ENCODE assay signal across 18 cellular contexts in genomic region chr20:13205402-13205801, GRCh38. TPM values are rescaled to one million over a fixed set of nuclear protein-coding genes. Genes with fewer than 3 reads are reported as not detected.
DNase-seq lines count a peak whose midpoint lies in the region; TF ChIP-seq lines count a peak whose summit lies in the region.
"Had no signal": no experiment of that assay in that cellular context is flagged by ENCODE, and none has a peak within 500 bp of the region (broad histone marks: within the 10 kb centered on the region; RNA-seq: fewer than 3 reads in every experiment).

No MANE protein-coding gene starts in this region.

- H3K36me3 Mint-ChIP-seq in immature natural killer cell = peaks cover 0 to 4% (median 0%) of the 10 kb centered on the region in 3 donors
- H3K36me3 Mint-ChIP-seq: CD4-positive, CD25-positive, alpha-beta regulatory T cell; CD8-positive, alpha-beta memory T cell had no signal

- H3K4me3 ChIP-seq in Jurkat, Clone E6-1 (ENCODE audit: low read length) = no peak overlapping the region
- no peak overlapping the region for H3K4me3 ChIP-seq in epithelial cell of esophagus (ENCODE audit: low read length)
- H3K4me3 ChIP-seq: GM23338 had no signal

- TF ChIP-seq CTCF in epithelial cell of esophagus (IDR thresholded peaks at IDR 0.05; ENCODE audit: insufficient read depth, low read depth, low read length, missing control alignments) = no peak

- peaks cover 0 to 2% of the 10 kb centered on the region in 2 donors for H3K4me1 Mint-ChIP-seq in immature natural killer cell
- H3K4me1 Mint-ChIP-seq: CD4-positive, CD25-positive, alpha-beta regulatory T cell; CD8-positive, alpha-beta memory T cell had no signal

- no peak overlapping the region for H3K27ac Mint-ChIP-seq in immature natural killer cell
- H3K27ac Mint-ChIP-seq: CD8-positive, alpha-beta memory T cell; GM23338; HFFc6 had no signal

- H3K4me3 Mint-ChIP-seq in immature natural killer cell = no peak overlapping the region
- H3K4me3 Mint-ChIP-seq: CD4-positive, CD25-positive, alpha-beta regulatory T cell; CD8-positive, alpha-beta memory T cell; GM23338; HFFc6 had no signal

- peaks cover 0 to 3% (median 0%) of the 10 kb centered on the region in 6 donors for H3K9me3 Mint-ChIP-seq in immature natural killer cell
- H3K9me3 Mint-ChIP-seq: CD8-positive, alpha-beta memory T cell; GM23338; HFFc6 had no signal

- in situ Hi-C loops in SK-MEL-5 (cut with HindIII; ENCODE audit: low pct_unique_long_range_greater_than_20kb, low sequenced_read_pairs) = no loop called here

- H3K27me3 Mint-ChIP-seq in immature natural killer cell (ENCODE audit: low read depth in 3 of 3) = peaks cover 0 to 2% (median 2%) of the 10 kb centered on the region in 3 donors
- H3K27me3 Mint-ChIP-seq: CD4-positive, CD25-positive, alpha-beta regulatory T cell had no signal

- peak; percentile 31 for DNase-seq in Jurkat, Clone E6-1 (ENCODE audit: low read depth, low spot score)
- DNase-seq in SK-MEL-5 (ENCODE audit: low read depth, low spot score) (peak; percentile 72), epithelial cell of esophagus (ENCODE audit: low read depth) (peak; percentile 42), foreskin melanocyte (peak; percentile 51), occipital lobe (lab: John Stamatoyannopoulos, UW) (no peak), immature natural killer cell (no peak)
- DNase-seq in activated effector memory CD4-positive, alpha-beta T cell treated with Interleukin-2 at 50 U/mL for 16 hours = no peak
- DNase-seq: ACHN; BE2C; C1 segment of cervical spinal cord; CD4-positive, CD25-positive, alpha-beta regulatory T cell; CD8-positive, alpha-beta memory T cell; DMS 273 treated with DMSO at 0.1 percent for 48 hours; DMS53; GDM1; H7; HFFc6 had no signal

RNA-seq across cellular contexts. Expression of gene ISM1, which starts 15.7 kb away (rescaled TPM):
- polyA plus RNA-seq in Jurkat, Clone E6-1 (2012; ENCODE audit: insufficient read depth, insufficient read length) = 2.1 TPM
- total RNA-seq in SK-MEL-5 (2014; rRNA removed; shearing (Covaris generic)) = 4.8 and 5.6 TPM in 2 replicates
- 5.0 and 8.0 TPM in 2 replicates for polyA plus RNA-seq in SK-MEL-5 (2015; cell fraction: cytosol; rRNA removed)
- polyA plus RNA-seq in SK-MEL-5 (2015; cell fraction: nucleus; rRNA removed) = 0.26 and 0.65 TPM in 2 replicates
- 1.6 TPM for total RNA-seq in occipital lobe
- under 1 TPM in 1 of 3 donors, not detected in 2; 0.09 TPM for polyA plus RNA-seq in immature natural killer cell
- total RNA-seq: H7 had no signal

Comparison
In these comparisons a context has a peak if more than half of its experiments do, and no peak if none do; other contexts are left out.
1. DNase-seq: peak in Jurkat, Clone E6-1 (single experiment), SK-MEL-5 (single experiment), epithelial cell of esophagus (single experiment) and foreskin melanocyte (single experiment); none in occipital lobe (single experiment), immature natural killer cell (0 of 3) and activated effector memory CD4-positive, alpha-beta T cell treated with Interleukin-2 at 50 U/mL for 16 hours (single experiment).